In the genomic region with DNA sequence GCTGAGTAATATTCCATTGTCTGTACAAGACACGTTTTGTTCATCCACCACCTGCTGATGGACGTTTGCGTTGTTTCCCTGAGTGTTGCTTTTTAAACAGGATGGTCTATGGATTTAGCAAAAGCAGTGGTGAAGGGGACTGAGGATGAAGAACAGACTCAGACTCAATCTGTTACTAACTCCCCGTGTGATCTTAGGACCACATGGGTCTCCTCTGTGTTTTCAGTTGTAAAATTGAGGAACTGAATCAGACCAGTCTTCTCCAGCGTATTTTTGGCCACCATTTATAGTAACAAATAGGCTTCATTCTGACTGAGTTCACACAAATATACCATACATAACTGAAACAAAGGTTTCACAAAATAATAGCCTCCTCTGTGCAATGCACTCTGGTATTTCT, we compare ENCODE assay signal across 1 cellular context.
TF ChIP-seq lines count a peak whose summit lies in the region.

No MANE protein-coding gene starts in this region.

TF ChIP-seq in GM12878, 131 proteins besides CTCF, POLR2A, EP300 and RAD21 (continued from another document):
- TF ChIP-seq, protein P1, sequence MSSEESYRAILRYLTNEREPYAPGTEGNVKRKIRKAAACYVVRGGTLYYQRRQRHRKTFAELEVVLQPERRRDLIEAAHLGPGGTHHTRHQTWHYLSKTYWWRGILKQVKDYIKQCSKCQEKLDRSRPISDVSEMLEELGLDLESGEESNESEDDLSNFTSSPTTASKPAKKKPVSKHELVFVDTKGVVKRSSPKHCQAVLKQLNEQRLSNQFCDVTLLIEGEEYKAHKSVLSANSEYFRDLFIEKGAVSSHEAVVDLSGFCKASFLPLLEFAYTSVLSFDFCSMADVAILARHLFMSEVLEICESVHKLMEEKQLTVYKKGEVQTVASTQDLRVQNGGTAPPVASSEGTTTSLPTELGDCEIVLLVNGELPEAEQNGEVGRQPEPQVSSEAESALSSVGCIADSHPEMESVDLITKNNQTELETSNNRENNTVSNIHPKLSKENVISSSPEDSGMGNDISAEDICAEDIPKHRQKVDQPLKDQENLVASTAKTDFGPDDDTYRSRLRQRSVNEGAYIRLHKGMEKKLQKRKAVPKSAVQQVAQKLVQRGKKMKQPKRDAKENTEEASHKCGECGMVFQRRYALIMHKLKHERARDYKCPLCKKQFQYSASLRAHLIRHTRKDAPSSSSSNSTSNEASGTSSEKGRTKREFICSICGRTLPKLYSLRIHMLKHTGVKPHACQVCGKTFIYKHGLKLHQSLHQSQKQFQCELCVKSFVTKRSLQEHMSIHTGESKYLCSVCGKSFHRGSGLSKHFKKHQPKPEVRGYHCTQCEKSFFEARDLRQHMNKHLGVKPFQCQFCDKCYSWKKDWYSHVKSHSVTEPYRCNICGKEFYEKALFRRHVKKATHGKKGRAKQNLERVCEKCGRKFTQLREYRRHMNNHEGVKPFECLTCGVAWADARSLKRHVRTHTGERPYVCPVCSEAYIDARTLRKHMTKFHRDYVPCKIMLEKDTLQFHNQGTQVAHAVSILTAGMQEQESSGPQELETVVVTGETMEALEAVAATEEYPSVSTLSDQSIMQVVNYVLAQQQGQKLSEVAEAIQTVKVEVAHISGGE (CRISPR knock-in tag; IDR thresholded peaks at IDR 0.05), result no peak
- TF ChIP-seq TCF12 (IDR thresholded peaks at IDR 0.05; ENCODE audit: low read depth, low read length) (0 out of 2 replicates have a peak, but pooled peaks have one; percentile 17), E2F4 (IDR thresholded peaks at IDR 0.05; ENCODE audit: low read depth, low read length) (no peak), HDAC6 (IDR thresholded peaks at IDR 0.05; ENCODE audit: unreplicated experiment) (no peak), NKRF (conservative IDR thresholded peaks at IDR 0.05) (no peak)
